In genomic region chr20:63829598-63829942, GRCh38 we compare ENCODE assay signal across 8 cellular contexts. TPM values are rescaled to one million over a fixed set of nuclear protein-coding genes. Genes with fewer than 3 reads are reported as not detected.
DNase-seq lines count a peak whose midpoint lies in the region; ATAC-seq, FAIRE-seq and TF ChIP-seq lines count a peak whose summit lies in the region.

No MANE protein-coding gene starts in this region.

- no peak for FAIRE-seq in GM12891 (lab: Jason Lieb, UNC)

- H3K4me3 Mint-ChIP-seq in T-cell = peak overlapping the region; percentile 77 to 85 (median 85)
- H3K4me3 Mint-ChIP-seq in progenitor cell of endocrine pancreas (ENCODE audit: low read depth) = peak overlapping the region; percentile 82

- peak overlapping the region; percentile 38 for H3K4me3 ChIP-seq in GM12865 (ENCODE audit: low read depth, low read length)
- peak overlapping the region; percentile 62 for H3K4me3 ChIP-seq in fibroblast of the aortic adventitia (ENCODE audit: low read depth, low read length)

- POLR2A ChIA-PET in T-cell (lab: Charles Lee) = no interaction called here

- no peaks in the 10 kb centered on the region for H3K9me3 Mint-ChIP-seq in T-cell
- H3K9me3 Mint-ChIP-seq in progenitor cell of endocrine pancreas (ENCODE audit: low read depth) = no peaks in the 10 kb centered on the region

- H3K27ac Mint-ChIP-seq in T-cell (peak overlapping the region in 1 of 2 donors; percentile 69), progenitor cell of endocrine pancreas (peak overlapping the region; percentile 92)

- CTCF ChIA-PET in T-cell (lab: Charles Lee) = no interaction called here

- no peak for TF ChIP-seq POLR2A in GM12891 (IDR thresholded peaks at IDR 0.05; ENCODE audit: low read depth, low read length)

- DNase-seq in GM12865 (ENCODE audit: low read depth) = no peak
- DNase-seq in T-cell = no peak
- no peak for DNase-seq in fibroblast of the aortic adventitia (ENCODE audit: low read depth)
- no peak for DNase-seq in progenitor cell of endocrine pancreas (ENCODE audit: low spot score, unreplicated experiment)
- no peak for DNase-seq in GM12891 (ENCODE audit: insufficient read length, low spot score)
- DNase-seq in NCI-H2227 (lab: John Stamatoyannopoulos, UW; ENCODE audit: unreplicated experiment) = no peak
- DNase-seq in central memory CD4-positive, alpha-beta T cell = no peak

- peaks cover 9 to 11% (median 11%) of the 10 kb centered on the region in 3 donors for H3K4me1 Mint-ChIP-seq in T-cell
- peaks cover 30% of the 10 kb centered on the region for H3K4me1 Mint-ChIP-seq in progenitor cell of endocrine pancreas (ENCODE audit: low read depth)

- no peaks in the 10 kb centered on the region for H3K36me3 Mint-ChIP-seq in T-cell
- H3K36me3 Mint-ChIP-seq in progenitor cell of endocrine pancreas (ENCODE audit: insufficient read depth) = peaks cover 1% of the 10 kb centered on the region

- H3K27me3 Mint-ChIP-seq in T-cell (peaks cover 30 to 57% of the 10 kb centered on the region in 2 donors), progenitor cell of endocrine pancreas (peaks cover 3% of the 10 kb centered on the region)

- ATAC-seq in T-cell (replicated peaks in 1 of 4) (peak in 2 of 4 experiments; percentile 5 to 52), HG03354 (IDR thresholded peaks at IDR 0.05; ENCODE audit: poor library complexity, severe bottlenecking, unreplicated experiment) (no peak)

- TF ChIP-seq CTCF in GM12865 (IDR thresholded peaks at IDR 0.05; ENCODE audit: insufficient read depth, low read depth, low read length, missing control alignments) (no peak), fibroblast of the aortic adventitia (IDR thresholded peaks at IDR 0.05; ENCODE audit: insufficient read depth, low read length) (no peak), progenitor cell of endocrine pancreas (IDR thresholded peaks at IDR 0.05; ENCODE audit: unreplicated experiment) (no peak)

TF ChIP-seq in GM12891, 5 proteins besides CTCF, POLR2A, EP300 and RAD21:
- no peak for TF ChIP-seq POU2F2 (IDR thresholded peaks at IDR 0.05; ENCODE audit: low read depth, low read length)
- TF ChIP-seq PAX5 (IDR thresholded peaks at IDR 0.05; ENCODE audit: insufficient read depth, low read length, severe bottlenecking) = no peak
- TF ChIP-seq TAF1 (IDR thresholded peaks at IDR 0.05; ENCODE audit: low read depth, low read length) = no peak

RNA-seq across cellular contexts. Expression of gene ZBTB46, which starts 1.5 kb away (rescaled TPM):
- under 1 TPM; 0.20 to 0.95 (median 0.30) TPM for total RNA-seq in T-cell
- total RNA-seq in fibroblast of the aortic adventitia (ENCODE audit: low replicate concordance) = 1.1 and 2.9 TPM in 2 replicates
- 31.2 and 32.2 TPM in 2 replicates for total RNA-seq in progenitor cell of endocrine pancreas
- polyA plus RNA-seq in GM12891 (2012; ENCODE audit: low read depth, missing spikeins) = 2.8 TPM

RNA-seq across cellular contexts. Expression of gene ABHD16B, which starts 31.7 kb away (rescaled TPM):
- total RNA-seq in T-cell (not detected), fibroblast of the aortic adventitia (ENCODE audit: low replicate concordance) (not detected in 2 replicates), progenitor cell of endocrine pancreas (not detected in 2 replicates)
- 0.26 TPM for polyA plus RNA-seq in GM12891 (2012; ENCODE audit: low read depth, missing spikeins)

RNA-seq across cellular contexts. Expression of gene TPD52L2, which starts 35.5 kb away (rescaled TPM):
- 10 to 100 TPM; 27.8 to 44.1 (median 39.3) TPM for total RNA-seq in T-cell
- total RNA-seq in fibroblast of the aortic adventitia (ENCODE audit: low replicate concordance) = 100 and 136 TPM in 2 replicates
- 85.0 and 88.1 TPM in 2 replicates for total RNA-seq in progenitor cell of endocrine pancreas
- polyA plus RNA-seq in GM12891 (2012; ENCODE audit: low read depth, missing spikeins) = 41.8 TPM
